In the genomic region with DNA sequence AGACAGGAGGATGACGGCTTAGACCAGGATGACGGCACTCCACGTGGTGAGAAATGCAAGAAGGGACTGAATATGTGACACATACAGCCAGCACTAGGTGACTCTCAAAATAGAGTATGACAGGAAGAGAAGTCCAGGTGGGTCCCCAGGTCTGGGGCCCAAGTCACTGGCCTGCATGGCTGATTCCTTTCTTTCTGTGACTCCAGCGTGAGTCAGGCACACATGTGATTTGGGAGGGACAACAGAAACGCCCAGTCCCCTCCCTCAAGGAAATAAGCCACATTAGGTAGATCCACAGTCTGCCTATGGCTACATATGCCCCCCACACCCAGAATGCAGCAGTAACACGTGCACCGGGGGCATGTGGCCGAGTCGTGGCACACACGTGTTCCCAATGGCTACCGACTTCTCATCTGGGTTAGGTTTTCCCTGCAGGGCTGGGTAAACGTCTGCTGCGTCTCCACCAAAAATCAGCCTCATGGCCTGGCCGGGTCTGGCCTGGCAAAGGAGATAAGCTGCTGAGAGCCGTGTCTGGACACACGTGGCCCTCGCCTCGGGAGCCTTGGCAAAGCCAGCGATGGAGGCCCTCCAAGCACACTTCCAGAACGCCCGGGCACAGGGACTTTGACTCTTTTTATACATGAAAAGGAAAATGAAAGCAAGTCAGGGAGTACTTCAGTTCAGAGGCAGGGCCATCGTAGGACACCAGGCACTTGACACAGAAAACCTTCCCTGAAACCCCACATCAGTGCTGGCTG, we compare ENCODE assay signal across 10 cellular contexts. TPM values are rescaled to one million over a fixed set of nuclear protein-coding genes. Genes with fewer than 3 reads are reported as not detected.
DNase-seq lines count a peak whose midpoint lies in the region; ATAC-seq, FAIRE-seq and TF ChIP-seq lines count a peak whose summit lies in the region.
"Had no signal": no experiment of that assay in that cellular context is flagged by ENCODE, and none has a peak within 500 bp of the region (broad histone marks: within the 10 kb centered on the region; RNA-seq: fewer than 3 reads in every experiment).

No MANE protein-coding gene starts in this region.

- peaks cover 35 to 62% (median 46%) of the 10 kb centered on the region in 7 donors for H3K4me1 Mint-ChIP-seq in naive thymus-derived CD4-positive, alpha-beta T cell
- H3K4me1 Mint-ChIP-seq in osteocyte (ENCODE audit: unreplicated experiment): no peaks in the 10 kb centered on the region
- H3K4me1 Mint-ChIP-seq: neural crest cell had no signal

- H3K36me3 ChIP-seq in body of pancreas (replicated peaks in 1 of 2; ENCODE audit: insufficient read depth in 1 of 2, low read depth in 2 of 2): no peaks in the 10 kb centered on the region
- peaks cover 0 to 15% (median 0%) of the 10 kb centered on the region in 3 experiments for H3K36me3 ChIP-seq in naive thymus-derived CD4-positive, alpha-beta T cell (ENCODE audit: control insufficient read depth in 2 of 3, insufficient read depth in 3 of 3, low read length in 3 of 3)
- H3K36me3 ChIP-seq in hepatocyte (replicated peaks; ENCODE audit: insufficient read depth, low read depth): no peaks in the 10 kb centered on the region
- H3K36me3 ChIP-seq: brain microvascular endothelial cell had no signal

- H3K4me1 ChIP-seq in body of pancreas: peaks cover 9% of the 10 kb centered on the region
- H3K4me1 ChIP-seq in naive thymus-derived CD4-positive, alpha-beta T cell (ENCODE audit: control insufficient read depth in 2 of 2, insufficient read depth in 2 of 2, low read length in 2 of 2): peaks cover 5 to 14% of the 10 kb centered on the region in 2 donors
- no peaks in the 10 kb centered on the region for H3K4me1 ChIP-seq in hepatocyte (ENCODE audit: insufficient read depth)

- no peak overlapping the region for H2AFZ ChIP-seq in hepatocyte

- no peaks in the 10 kb centered on the region for H3K9me3 ChIP-seq in body of pancreas
- no peaks in the 10 kb centered on the region for H3K9me3 ChIP-seq in naive thymus-derived CD4-positive, alpha-beta T cell (ENCODE audit: control insufficient read depth in 2 of 3, low read length in 3 of 3)
- H3K9me3 ChIP-seq in hepatocyte (ENCODE audit: low read depth): no peaks in the 10 kb centered on the region

- no peak overlapping the region for H3K4me2 ChIP-seq in hepatocyte

- peaks cover 3 to 35% (median 21%) of the 10 kb centered on the region in 5 donors for H3K36me3 Mint-ChIP-seq in naive thymus-derived CD4-positive, alpha-beta T cell
- peaks cover 4% of the 10 kb centered on the region for H3K36me3 Mint-ChIP-seq in osteocyte (ENCODE audit: unreplicated experiment)

- H3K9me2 ChIP-seq in hepatocyte (replicated peaks; ENCODE audit: insufficient read depth): no peaks in the 10 kb centered on the region

- intact Hi-C loops in body of pancreas (cut with DNase I): no loop called here
- intact Hi-C loops in naive thymus-derived CD4-positive, alpha-beta T cell (cut with micrococcal nuclease): loop anchor here (1.0 to 5.0 kb wide), 3 partner anchors 16 to 489 kb away; no protein-coding TSS in a partner anchor

- H3K27ac Mint-ChIP-seq in naive thymus-derived CD4-positive, alpha-beta T cell: peak overlapping the region in 7 of 9 donors; percentile 12 to 84 (median 41)
- no peak overlapping the region for H3K27ac Mint-ChIP-seq in osteocyte (ENCODE audit: unreplicated experiment)

- H3K27ac ChIP-seq in body of pancreas: peak overlapping the region in 1 of 4 donors; percentile 22
- no peak overlapping the region for H3K27ac ChIP-seq in naive thymus-derived CD4-positive, alpha-beta T cell (ENCODE audit: low read depth, low read length)
- no peak overlapping the region for H3K27ac ChIP-seq in hepatocyte
- H3K27ac ChIP-seq: brain microvascular endothelial cell had no signal

- DNase-seq in GM12891 (ENCODE audit: insufficient read length, low spot score) (no peak), body of pancreas (peak in 3 of 4 donors; percentile 50 to 60 (median 51)), middle frontal gyrus (ENCODE audit: extremely low spot score, low spot score) (no peak), hepatocyte (ENCODE audit: low spot score) (no peak), osteocyte (ENCODE audit: extremely low spot score, unreplicated experiment) (no peak)
- DNase-seq in naive thymus-derived CD4-positive, alpha-beta T cell: no peak
- DNase-seq: brain microvascular endothelial cell had no signal

- H3K4me3 ChIP-seq in body of pancreas (no peak overlapping the region), hepatocyte (no peak overlapping the region)
- no peak overlapping the region for H3K4me3 ChIP-seq in naive thymus-derived CD4-positive, alpha-beta T cell (ENCODE audit: low read length)

- peak overlapping the region in 8 of 10 donors; percentile 11 to 68 (median 49) for H3K4me3 Mint-ChIP-seq in naive thymus-derived CD4-positive, alpha-beta T cell
- H3K4me3 Mint-ChIP-seq in osteocyte (ENCODE audit: unreplicated experiment): no peak overlapping the region
- H3K4me3 Mint-ChIP-seq: neural crest cell had no signal

- FAIRE-seq in GM12891 (lab: Jason Lieb, UNC): peak; percentile 20

- CTCF ChIA-PET in naive thymus-derived CD4-positive, alpha-beta T cell (lab: Charles Lee): interaction anchor here (0.5 kb wide), 1 partner anchor 127 kb away, joined by 3 read pairs; no protein-coding TSS in a partner anchor

- peak; percentile 44 for ATAC-seq in HG02938 (IDR thresholded peaks at IDR 0.05; ENCODE audit: unreplicated experiment)
- peak; percentile 72 for ATAC-seq in body of pancreas
- ATAC-seq in naive thymus-derived CD4-positive, alpha-beta T cell: no peak
- ATAC-seq in GM21526 (IDR thresholded peaks at IDR 0.05; ENCODE audit: low FRiP score, unreplicated experiment): no peak

- no peaks in the 10 kb centered on the region for H4K20me1 ChIP-seq in hepatocyte (ENCODE audit: insufficient read depth, poor library complexity, severe bottlenecking)

- no peak for TF ChIP-seq POLR2A in GM12891 (IDR thresholded peaks at IDR 0.05; ENCODE audit: low read depth, low read length)
- TF ChIP-seq POLR2A in body of pancreas (IDR thresholded peaks at IDR 0.05): no peak

- H3K9me3 Mint-ChIP-seq in naive thymus-derived CD4-positive, alpha-beta T cell: peaks cover 0 to 1% (median 0%) of the 10 kb centered on the region in 11 donors
- no peaks in the 10 kb centered on the region for H3K9me3 Mint-ChIP-seq in osteocyte (ENCODE audit: unreplicated experiment)

- no peak for TF ChIP-seq CTCF in body of pancreas (IDR thresholded peaks at IDR 0.05)
- no peak for TF ChIP-seq CTCF in hepatocyte (IDR thresholded peaks at IDR 0.05; ENCODE audit: poor library complexity)
- no peak for TF ChIP-seq CTCF in osteocyte (IDR thresholded peaks at IDR 0.05)

- no peaks in the 10 kb centered on the region for H3K27me3 Mint-ChIP-seq in naive thymus-derived CD4-positive, alpha-beta T cell
- no peaks in the 10 kb centered on the region for H3K27me3 Mint-ChIP-seq in osteocyte (ENCODE audit: unreplicated experiment)

- POLR2A ChIA-PET in naive thymus-derived CD4-positive, alpha-beta T cell (lab: Charles Lee): no interaction called here

- H3K79me2 ChIP-seq in hepatocyte: no peaks in the 10 kb centered on the region

- 48 to 59% methylated on average over 13 to 22 of the region's 22 CpGs for WGBS in body of pancreas, 2 donors
- 83% methylated on average over 22 of the region's 22 CpGs for WGBS in hepatocyte (ENCODE audit: low lambda C conversion rate, missing lambda C conversion rate)

- H3K27me3 ChIP-seq in body of pancreas (no peaks in the 10 kb centered on the region), hepatocyte (no peaks in the 10 kb centered on the region)
- H3K27me3 ChIP-seq in naive thymus-derived CD4-positive, alpha-beta T cell (ENCODE audit: control insufficient read depth in 2 of 2, insufficient read depth in 2 of 2, low read length in 2 of 2): no peaks in the 10 kb centered on the region
- H3K27me3 ChIP-seq: brain microvascular endothelial cell had no signal

TF ChIP-seq in GM12891, 5 proteins besides CTCF, POLR2A, EP300 and RAD21:
- no peak for TF ChIP-seq TAF1 (IDR thresholded peaks at IDR 0.05; ENCODE audit: low read depth, low read length)
- no peak for TF ChIP-seq POU2F2 (IDR thresholded peaks at IDR 0.05; ENCODE audit: low read depth, low read length)
- no peak for TF ChIP-seq POLR2AphosphoS5 (IDR thresholded peaks at IDR 0.05; ENCODE audit: low read depth, low read length)
- TF ChIP-seq SPI1 (IDR thresholded peaks at IDR 0.05; ENCODE audit: low read depth, low read length): no peak
- TF ChIP-seq PAX5 (IDR thresholded peaks at IDR 0.05; ENCODE audit: insufficient read depth, low read length, severe bottlenecking): no peak

RNA-seq across cellular contexts. Expression of a gene that starts 19.3 kb away (rescaled TPM):
- polyA plus RNA-seq in GM12891 (2012; ENCODE audit: low read depth, missing spikeins): 42.4 TPM
- total RNA-seq in body of pancreas (10 to 100 TPM; 32.3 to 64.1 TPM), hepatocyte (40.7 and 56.2 TPM in 2 replicates), osteocyte (28.0 and 31.5 TPM in 2 replicates)
- total RNA-seq in naive thymus-derived CD4-positive, alpha-beta T cell: 10 to 100 TPM; 38.1 to 55.8 (median 47.0) TPM
- 10 to 100 TPM; 15.9 to 30.1 TPM for polyA plus RNA-seq in naive thymus-derived CD4-positive, alpha-beta T cell
- polyA plus RNA-seq in hepatocyte: 9.0 and 13.7 TPM in 2 replicates

Comparison
In these comparisons a context has a peak if more than half of its experiments do, and no peak if none do; other contexts are left out.
1. DNase-seq: peak in body of pancreas (3 of 4); none in GM12891 (single experiment), naive thymus-derived CD4-positive, alpha-beta T cell (0 of 9), middle frontal gyrus (single experiment), hepatocyte (single experiment) and osteocyte (single experiment).
2. ATAC-seq: peak in HG02938 (single experiment) and body of pancreas (single experiment); none in naive thymus-derived CD4-positive, alpha-beta T cell (single experiment) and GM21526 (single experiment).